In the genomic region with DNA sequence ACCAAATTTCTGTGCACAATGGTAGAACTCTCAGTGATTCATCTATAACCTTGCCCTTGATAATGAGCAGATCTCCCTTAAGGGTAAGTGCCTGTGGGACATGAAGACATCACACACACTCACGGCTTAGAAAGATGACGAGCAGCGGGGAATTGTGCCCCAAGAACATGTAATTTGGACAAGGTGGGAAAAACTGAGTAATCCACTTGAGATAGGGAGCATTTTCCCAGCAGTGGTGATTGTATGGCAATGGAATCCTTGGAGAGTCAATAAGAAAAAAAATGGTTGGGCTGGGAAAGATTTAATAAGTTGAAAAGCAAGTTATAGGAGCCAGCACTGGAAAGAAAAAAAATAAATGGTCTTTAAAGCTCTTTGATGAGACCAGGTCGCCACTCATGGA, we compare ENCODE assay signal across 16 cellular contexts.
DNase-seq lines count a peak whose midpoint lies in the region; ATAC-seq and TF ChIP-seq lines count a peak whose summit lies in the region.
"Had no signal": no experiment of that assay in that cellular context is flagged by ENCODE, and none has a peak within 500 bp of the region (broad histone marks: within the 10 kb centered on the region; RNA-seq: fewer than 3 reads in every experiment).

No MANE protein-coding gene starts in this region.

- H3K79me2 ChIP-seq in fibroblast of lung (ENCODE audit: control insufficient read depth, insufficient read depth, low read length) (peaks cover 2% of the 10 kb centered on the region), GM23338 (replicated peaks; ENCODE audit: insufficient read depth) (no peaks in the 10 kb centered on the region)

- no peak for ATAC-seq in GM23338

- peak; percentile 76 for DNase-seq in AG10803 (ENCODE audit: low read depth)
- peak; percentile 70 for DNase-seq in RPMI7951 (ENCODE audit: low read depth)
- peak; percentile 40 to 98 for DNase-seq in fibroblast of lung (ENCODE audit: low read depth in 2 of 2)
- no peak for DNase-seq in Kasumi-1 (lab: John Stamatoyannopoulos, UW)
- no peak for DNase-seq in nephron progenitor cell
- no peak for DNase-seq in glutamatergic neuron
- DNase-seq in GM23338 (ENCODE audit: low spot score) = no peak
- DNase-seq: activated CD4-positive, alpha-beta T cell treated with anti-CD3 and anti-CD28 coated beads, Interleukin-2, amount 50 U/mL, for 1 hour; DMS153; KG1; NCI-H187; thyroid gland had no signal

- H3K9me3 Mint-ChIP-seq in nephron progenitor cell (peaks cover 8% of the 10 kb centered on the region), glutamatergic neuron (ENCODE audit: unreplicated experiment) (no peaks in the 10 kb centered on the region), GM23338 (no peaks in the 10 kb centered on the region)

- no peaks in the 10 kb centered on the region for H4K20me1 ChIP-seq in fibroblast of lung (ENCODE audit: control insufficient read depth, extremely low read depth, insufficient read depth, low read length)
- no peaks in the 10 kb centered on the region for H4K20me1 ChIP-seq in GM23338 (replicated peaks; ENCODE audit: insufficient read depth)

- H3K9ac ChIP-seq in fibroblast of lung (ENCODE audit: insufficient read depth, low read length) (no peak overlapping the region), mucosa of rectum (ENCODE audit: low read depth in 1 of 2, low read length in 2 of 2) (no peak overlapping the region)

- H3K27me3 ChIP-seq in fibroblast of lung (ENCODE audit: control insufficient read depth, insufficient read depth, low read length) (no peaks in the 10 kb centered on the region), mucosa of rectum (ENCODE audit: control insufficient read depth in 2 of 2, insufficient read depth in 2 of 2, low read length in 2 of 2) (no peaks in the 10 kb centered on the region), GM23338 (ENCODE audit: insufficient read depth) (no peaks in the 10 kb centered on the region)
- H3K27me3 ChIP-seq: ovary, thyroid gland had no signal

- H3K9me3 ChIP-seq in fibroblast of lung (ENCODE audit: control insufficient read depth, insufficient read depth, low read depth, low read length) (no peaks in the 10 kb centered on the region), mucosa of rectum (ENCODE audit: control insufficient read depth in 2 of 2, low read length in 2 of 2) (no peaks in the 10 kb centered on the region)
- H3K9me3 ChIP-seq: ovary, thyroid gland had no signal

- H3K4me3 Mint-ChIP-seq in nephron progenitor cell = no peak overlapping the region
- H3K4me3 Mint-ChIP-seq in glutamatergic neuron (ENCODE audit: unreplicated experiment) = no peak overlapping the region
- no peak overlapping the region for H3K4me3 Mint-ChIP-seq in GM23338
- H3K4me3 Mint-ChIP-seq: mesothelial cell of epicardium; T-helper 2 cell treated with Interferon-gamma antibody and Interleukin-4, amounts not matched to agents 5 μg/mL and 100 μg/mL, for 36 hours had no signal

- H3K4me1 ChIP-seq in fibroblast of lung (ENCODE audit: control insufficient read depth, extremely low read depth, insufficient read depth, low read length) = peaks cover 7% of the 10 kb centered on the region
- peaks cover 12 to 33% of the 10 kb centered on the region in 2 donors for H3K4me1 ChIP-seq in mucosa of rectum (ENCODE audit: control insufficient read depth in 2 of 2, insufficient read depth in 2 of 2, low read length in 2 of 2)
- no peaks in the 10 kb centered on the region for H3K4me1 ChIP-seq in GM23338 (ENCODE audit: insufficient read depth)

- no peak overlapping the region for H3K4me2 ChIP-seq in fibroblast of lung (ENCODE audit: extremely low read depth, insufficient read depth, low read length)
- H3K4me2 ChIP-seq in GM23338 = no peak overlapping the region

- peaks cover 4% of the 10 kb centered on the region; the same call in 1 of the 2 replicates for H3K9me2 ChIP-seq in GM23338 (ENCODE audit: insufficient read depth)

- H3K4me1 Mint-ChIP-seq in nephron progenitor cell = peaks cover 42% of the 10 kb centered on the region
- H3K4me1 Mint-ChIP-seq in glutamatergic neuron (ENCODE audit: low read depth, unreplicated experiment) = no peaks in the 10 kb centered on the region
- H3K4me1 Mint-ChIP-seq in GM23338 = no peaks in the 10 kb centered on the region

- H3K27ac ChIP-seq in fibroblast of lung (ENCODE audit: insufficient read depth, low read length) (peak overlapping the region; percentile 56), mucosa of rectum (ENCODE audit: low read depth in 2 of 2, low read length in 2 of 2) (peak overlapping the region; percentile 27 to 44), GM23338 (ENCODE audit: low read depth) (no peak overlapping the region)
- H3K27ac ChIP-seq: ovary, thyroid gland had no signal

- H3F3A ChIP-seq in GM23338 (replicated peaks; ENCODE audit: low read depth) = no peaks in the 10 kb centered on the region

- peaks cover 11% of the 10 kb centered on the region for H3K36me3 Mint-ChIP-seq in nephron progenitor cell (ENCODE audit: low read depth)
- no peaks in the 10 kb centered on the region for H3K36me3 Mint-ChIP-seq in glutamatergic neuron (ENCODE audit: unreplicated experiment)
- H3K36me3 Mint-ChIP-seq in GM23338 (ENCODE audit: low read depth) = no peaks in the 10 kb centered on the region
- H3K36me3 Mint-ChIP-seq: mesothelial cell of epicardium had no signal

- H3K36me3 ChIP-seq in fibroblast of lung (ENCODE audit: control insufficient read depth, insufficient read depth, low read length) (no peaks in the 10 kb centered on the region), mucosa of rectum (ENCODE audit: control insufficient read depth in 2 of 2, insufficient read depth in 2 of 2, low read length in 2 of 2) (no peaks in the 10 kb centered on the region), GM23338 (ENCODE audit: insufficient read depth) (no peaks in the 10 kb centered on the region)
- H3K36me3 ChIP-seq: ovary, thyroid gland had no signal

- H2AFZ ChIP-seq in fibroblast of lung (ENCODE audit: low read length) (no peak overlapping the region), GM23338 (no peak overlapping the region)

- H3K27ac Mint-ChIP-seq in nephron progenitor cell = no peak overlapping the region
- no peak overlapping the region for H3K27ac Mint-ChIP-seq in glutamatergic neuron (ENCODE audit: unreplicated experiment)
- no peak overlapping the region for H3K27ac Mint-ChIP-seq in GM23338
- H3K27ac Mint-ChIP-seq: mesothelial cell of epicardium; T-helper 2 cell treated with Interferon-gamma antibody and Interleukin-4, amounts not matched to agents 5 μg/mL and 100 μg/mL, for 36 hours had no signal

- TF ChIP-seq CTCF in AG10803 (conservative IDR thresholded peaks at IDR 0.05; ENCODE audit: low read length) = no peak
- no peak for TF ChIP-seq CTCF in fibroblast of lung (conservative IDR thresholded peaks at IDR 0.05 in 1 of 2, IDR thresholded peaks at IDR 0.05 in 1 of 2; ENCODE audit: low read depth in 1 of 2, low read length in 2 of 2)
- TF ChIP-seq CTCF in nephron progenitor cell (IDR thresholded peaks at IDR 0.05) = no peak
- no peak for TF ChIP-seq CTCF in glutamatergic neuron (IDR thresholded peaks at IDR 0.05; ENCODE audit: partially characterized antibody, unreplicated experiment)
- TF ChIP-seq CTCF in GM23338 (conservative IDR thresholded peaks at IDR 0.05; ENCODE audit: low read depth in 2 of 2) = no peak

- H3K27me3 Mint-ChIP-seq in nephron progenitor cell (ENCODE audit: low read depth, poor library complexity) = peaks cover 5% of the 10 kb centered on the region
- no peaks in the 10 kb centered on the region for H3K27me3 Mint-ChIP-seq in glutamatergic neuron (ENCODE audit: unreplicated experiment)
- peaks cover 3% of the 10 kb centered on the region for H3K27me3 Mint-ChIP-seq in GM23338 (ENCODE audit: insufficient read depth, low read depth, poor library complexity)

- H3K4me3 ChIP-seq in AG10803 (ENCODE audit: low read length) (no peak overlapping the region), fibroblast of lung (replicated peaks in 1 of 4; ENCODE audit: control extremely low read depth in 1 of 4, insufficient read depth in 1 of 4, low read depth in 3 of 4, low read length in 4 of 4) (no peak overlapping the region), mucosa of rectum (ENCODE audit: low read length in 2 of 2) (no peak overlapping the region), GM23338 (no peak overlapping the region)
- H3K4me3 ChIP-seq: ovary, thyroid gland had no signal

TF ChIP-seq in GM23338, 12 proteins besides CTCF, POLR2A, EP300 and RAD21 (continues in another document):
- TF ChIP-seq ZNF114 (CRISPR knock-in tag; IDR thresholded peaks at IDR 0.05) = no peak
- no peak for TF ChIP-seq STAT1 (IDR thresholded peaks at IDR 0.05; ENCODE audit: unreplicated experiment)
- TF ChIP-seq CREB1 (CRISPR knock-in tag; IDR thresholded peaks at IDR 0.05; ENCODE audit: low read depth) = no peak
- TF ChIP-seq EZH2phosphoT487 (IDR thresholded peaks at IDR 0.05; ENCODE audit: unreplicated experiment) = no peak
- TF ChIP-seq POLR2AphosphoS5 (IDR thresholded peaks at IDR 0.05; ENCODE audit: low read depth) = no peak
- TF ChIP-seq EZH2 (IDR thresholded peaks at IDR 0.05; ENCODE audit: low read depth, unreplicated experiment) = no peak

Comparison
In these comparisons a context has a peak if more than half of its experiments do, and no peak if none do; other contexts are left out.
1. DNase-seq: peak in AG10803 (single experiment), RPMI7951 (single experiment) and fibroblast of lung (2 of 2); none in Kasumi-1 (0 of 2), nephron progenitor cell (single experiment), glutamatergic neuron (single experiment) and GM23338 (single experiment).